In genomic region chr11:75241036-75241905, GRCh38 we compare ENCODE assay signal across 8 cellular contexts. TPM values are rescaled to one million over a fixed set of nuclear protein-coding genes. Genes with fewer than 3 reads are reported as not detected.
DNase-seq lines count a peak whose midpoint lies in the region; ATAC-seq and TF ChIP-seq lines count a peak whose summit lies in the region.

No MANE protein-coding gene starts in this region.

- H3K9ac ChIP-seq in colonic mucosa (ENCODE audit: low read depth in 2 of 2, low read length in 2 of 2) = peak overlapping the region in 1 of 2 donors; percentile 76

- intact Hi-C loops in colonic mucosa (cut with DNase I) = loop anchor here (2.0 kb wide), 1 partner anchor 100 kb away; no protein-coding TSS in a partner anchor

- peak overlapping the region; percentile 34 for H3K4me3 ChIP-seq in colonic mucosa

- peaks cover 6% of the 10 kb centered on the region for H3K4me1 ChIP-seq in colonic mucosa

- no peak overlapping the region for H3K27ac ChIP-seq in colonic mucosa

- peak; percentile 58 for TF ChIP-seq CTCF in colonic mucosa (IDR thresholded peaks at IDR 0.05)

- no peaks in the 10 kb centered on the region for H3K9me3 ChIP-seq in colonic mucosa

- peaks cover 28% of the 10 kb centered on the region for H3K27me3 ChIP-seq in colonic mucosa

- H3K36me3 ChIP-seq in colonic mucosa = no peaks in the 10 kb centered on the region

- peak; percentile 91 for DNase-seq in DMS 273 (lab: John Stamatoyannopoulos, UW; ENCODE audit: unreplicated experiment)
- no peak for DNase-seq in DMS 273 treated with DMSO at 0.1 percent for 48 hours (lab: John Stamatoyannopoulos, UW)
- peak; percentile 32 for DNase-seq in NCI-H2171 (lab: John Stamatoyannopoulos, UW)
- peak; percentile 78 to 86 for DNase-seq in activated CD4-positive, alpha-beta T cell treated with anti-CD3 and anti-CD28 coated beads for 4 hours
- DNase-seq in colonic mucosa = peak; percentile 86
- DNase-seq in left lobe of liver (ENCODE audit: low spot score) = peak; percentile 88
- DNase-seq in stimulated activated CD4-positive, alpha-beta T cell treated with anti-CD3 and anti-CD28 coated beads, Interleukin-1b, Interleukin-23, amount 100 ng/mL, for 48 hours = peak; percentile 83

- ATAC-seq in HG03025 (IDR thresholded peaks at IDR 0.05; ENCODE audit: low FRiP score, unreplicated experiment) = peak; percentile 59
- peak; percentile 98 for ATAC-seq in left lobe of liver

RNA-seq across cellular contexts. Expression of gene TPBGL, which starts 0.7 kb away (rescaled TPM):
- total RNA-seq in colonic mucosa (under 1 TPM; 0.11 to 0.15 TPM), left lobe of liver (not detected)
